Comparison of ENCODE assay signal across 25 cellular contexts in the genomic region with DNA sequence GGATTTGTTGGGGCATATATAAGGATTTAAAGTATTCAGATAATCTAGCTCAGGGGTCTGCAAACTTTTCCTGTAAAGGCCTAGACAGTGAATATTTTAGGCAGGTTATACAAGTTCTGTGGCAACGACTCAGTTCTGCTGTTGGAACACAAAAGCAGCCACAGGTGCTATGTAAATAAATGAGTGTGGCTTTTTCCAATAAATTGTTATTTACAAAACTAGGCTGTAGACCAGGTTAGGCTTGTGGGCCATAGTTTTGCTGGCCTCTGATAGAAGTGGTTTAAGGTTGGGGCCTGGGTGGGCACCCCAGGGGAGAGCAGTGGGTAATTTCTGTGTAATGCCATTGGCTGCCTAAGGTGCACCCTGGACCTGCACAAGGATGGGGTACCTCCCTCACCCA. TPM values are rescaled to one million over a fixed set of nuclear protein-coding genes. Genes with fewer than 3 reads are reported as not detected.
"Had no signal": no experiment of that assay in that cellular context is flagged by ENCODE, and none has a peak within 500 bp of the region (broad histone marks: within the 10 kb centered on the region; RNA-seq: fewer than 3 reads in every experiment).

No MANE protein-coding gene starts in this region.

- ATAC-seq: activated T-cell treated with anti-CD3 and anti-CD28 coated beads, Interleukin-2, amount 50 U/mL, for 4 hours; sciatic nerve; stimulated activated memory B cell treated with anti-CD40 and anti-IgM and Interleukin-4, amounts not matched to agents 10 μg/mL and 1 μg/mL and 100 μg/mL, for 72 hours; WTC11 had no signal

- H3K9me3 ChIP-seq: left ventricle myocardium inferior, transverse colon, vagina had no signal

- H3K27ac ChIP-seq: hepatocyte, left ventricle myocardium inferior, transverse colon, vagina had no signal

- H3K36me3 ChIP-seq: left ventricle myocardium inferior, transverse colon, vagina had no signal

- H3K79me2 ChIP-seq: hepatocyte had no signal

- H3K4me3 ChIP-seq: hepatocyte, left ventricle myocardium inferior, transverse colon, vagina had no signal

- H2AFZ ChIP-seq: hepatocyte had no signal

- H3K27me3 ChIP-seq: hepatocyte, transverse colon, vagina had no signal

- DNase-seq: activated CD8-positive, alpha-beta memory T cell treated with anti-CD3 and anti-CD28 coated beads, Interleukin-2, amount 50 U/mL, for 48 hours; activated naive CD4-positive, alpha-beta T cell treated with anti-CD3 and anti-CD28 coated beads, Interleukin-2, amount 10 ng/mL, durations not matched to agents 7 days and 5 days; activated T-cell treated with anti-CD3 and anti-CD28 coated beads, Interleukin-2, amount 50 U/mL, for 4 hours; aorta; effector CD4-positive, alpha-beta T cell; foreskin melanocyte; glutamatergic neuron; left ventricle myocardium inferior; nephron progenitor cell; occipital lobe; small intestine; stimulated activated CD4-positive, alpha-beta T cell treated with anti-CD3 and anti-CD28 coated beads, Interleukin-2, amount 100 ng/mL, for 24 hours; T-helper 9 cell; transverse colon had no signal

- H3K4me2 ChIP-seq: hepatocyte had no signal

RNA-seq across cellular contexts. Expression of a gene that starts 16.9 kb away (rescaled TPM):
- total RNA-seq: activated T-cell treated with anti-CD3 and anti-CD28 coated beads, Interleukin-2, amount 50 U/mL, for 4 hours; left ventricle myocardium inferior; occipital lobe; T-helper 1 cell treated with Interleukin-12 subunit alpha and Interleukin-12 subunit beta and Interleukin-4 antibody, amounts not matched to agents 30 ng/mL and 1 ng/mL, for 36 hours; vagina had no signal

RNA-seq across cellular contexts. Expression of a gene that starts 46.8 kb away (rescaled TPM):
- total RNA-seq: activated T-cell treated with anti-CD3 and anti-CD28 coated beads, Interleukin-2, amount 50 U/mL, for 4 hours; aorta; cardiac septum; chondrocyte; esophagus mucosa; hepatocyte; left ventricle myocardium inferior; renal cortical epithelial cell; sciatic nerve; T-helper 1 cell treated with Interleukin-12 subunit alpha and Interleukin-12 subunit beta and Interleukin-4 antibody, amounts not matched to agents 30 ng/mL and 1 ng/mL, for 36 hours; temporal lobe; transverse colon; vagina had no signal
- polyA plus RNA-seq: hepatocyte had no signal
